In the genomic region with DNA sequence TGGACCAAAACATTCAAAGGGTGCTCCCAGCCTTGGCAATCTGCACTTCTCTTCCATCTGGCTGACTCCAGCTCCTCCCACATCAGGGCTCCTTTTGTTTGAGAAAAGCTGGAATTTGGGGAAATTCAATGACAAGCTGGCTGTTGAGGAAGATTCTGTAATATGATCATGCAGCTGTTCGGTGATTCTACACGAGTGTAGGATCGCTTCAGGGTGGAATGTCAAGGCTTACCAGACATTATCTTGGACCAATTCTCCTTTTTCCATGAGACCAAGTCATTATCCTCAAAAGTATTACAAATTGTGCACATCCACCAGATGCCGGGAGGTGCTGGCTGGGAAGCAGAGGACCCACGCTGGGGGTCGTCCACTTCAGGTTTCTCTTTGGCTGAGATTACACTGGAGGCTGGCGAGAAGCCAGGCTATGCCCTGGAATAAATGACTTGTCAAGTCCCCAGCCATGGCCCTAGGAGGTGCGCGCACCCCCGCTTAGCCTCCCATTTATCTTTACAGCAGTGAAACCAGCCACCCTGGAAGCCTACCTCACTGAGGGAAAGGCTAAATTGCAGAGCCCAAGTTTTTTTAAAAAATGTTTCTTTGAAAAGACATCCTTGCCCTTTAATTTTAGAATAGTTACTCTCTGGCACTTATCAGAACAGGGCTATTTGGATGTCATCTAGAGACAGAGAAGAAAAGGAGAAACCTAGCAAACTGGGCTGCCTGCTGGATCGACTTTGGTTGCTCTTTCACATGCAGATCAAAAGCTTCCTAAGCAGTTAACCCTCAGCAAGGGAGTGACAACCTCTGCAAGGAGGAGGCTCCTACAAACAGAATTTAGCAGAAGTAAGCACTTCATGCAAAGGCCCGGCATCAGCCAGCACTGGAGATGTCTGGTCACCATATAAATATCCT, we compare ENCODE assay signal across 13 cellular contexts. TPM values are rescaled to one million over a fixed set of nuclear protein-coding genes. Genes with fewer than 3 reads are reported as not detected.
DNase-seq lines count a peak whose midpoint lies in the region.
"Had no signal": no experiment of that assay in that cellular context is flagged by ENCODE, and none has a peak within 500 bp of the region (broad histone marks: within the 10 kb centered on the region; RNA-seq: fewer than 3 reads in every experiment).

No MANE protein-coding gene starts in this region.

- H3K9ac ChIP-seq in stomach smooth muscle (ENCODE audit: low read length in 2 of 2) = no peak overlapping the region

- H3K4me1 ChIP-seq in stomach smooth muscle (ENCODE audit: control insufficient read depth, insufficient read depth, low read length) = peaks cover 89% of the 10 kb centered on the region
- H3K4me1 ChIP-seq: pancreas had no signal

- peak overlapping the region; percentile 5; the same call in 1 of the 2 replicates for H3K4me3 ChIP-seq in iPS-18c (ENCODE audit: insufficient read depth, low read depth, low read length)
- H3K4me3 ChIP-seq in stomach smooth muscle (ENCODE audit: low read length in 2 of 2) = peak overlapping the region in 1 of 2 donors; percentile 22
- H3K4me3 ChIP-seq: pancreas had no signal

- H3K9me3 ChIP-seq in iPS-18c (ENCODE audit: control insufficient read depth, insufficient read depth, low read length) (peaks cover 2% of the 10 kb centered on the region), stomach smooth muscle (ENCODE audit: control insufficient read depth in 2 of 2, low read length in 2 of 2) (no peaks in the 10 kb centered on the region)
- H3K9me3 ChIP-seq: pancreas had no signal

- H3K27me3 ChIP-seq in stomach smooth muscle (ENCODE audit: control insufficient read depth in 1 of 2, insufficient read depth in 2 of 2, low read length in 2 of 2) = no peaks in the 10 kb centered on the region
- H3K27me3 ChIP-seq: pancreas had no signal

- DNase-seq in NCI-H1417 (lab: John Stamatoyannopoulos, UW) (peak in 2 of 3 experiments; percentile 14 to 63), NCI-H1417 treated with DMSO at 0.1 percent for 48 hours (lab: John Stamatoyannopoulos, UW) (no peak), RPMI7951 (ENCODE audit: low read depth) (peak; percentile 36), caudate nucleus (lab: John Stamatoyannopoulos, UW) (no peak), MV-4-11 (lab: John Stamatoyannopoulos, UW) (no peak)
- DNase-seq in stimulated activated CD4-positive, alpha-beta T cell treated with anti-CD3 and anti-CD28 coated beads, Interleukin-2, amount 100 ng/mL, for 48 hours = no peak
- DNase-seq: 8988T; activated CD4-positive, alpha-beta T cell treated with anti-CD3 and anti-CD28 coated beads, Interleukin-2, amount 10 ng/mL, durations not matched to agents 24 days and 14 days; effector CD8-positive, alpha-beta T cell; SIG-M5 had no signal

- H3K36me3 ChIP-seq in stomach smooth muscle (ENCODE audit: control insufficient read depth in 2 of 2, insufficient read depth in 2 of 2, low read length in 2 of 2) = no peaks in the 10 kb centered on the region
- H3K36me3 ChIP-seq: pancreas had no signal

- peak overlapping the region; percentile 38 for H3K27ac ChIP-seq in stomach smooth muscle (ENCODE audit: low read length)
- H3K27ac ChIP-seq in caudate nucleus (ENCODE audit: low read depth, low read length) = no peak overlapping the region
- H3K27ac ChIP-seq: pancreas had no signal

RNA-seq across cellular contexts. Expression of a gene that starts 42.4 kb away (rescaled TPM):
- 17.5 and 20.3 TPM in 2 replicates for total RNA-seq in RPMI7951 (2014; rRNA removed; shearing (Covaris generic))

Comparison
In these comparisons a context has a peak if more than half of its experiments do, and no peak if none do; other contexts are left out.
1. DNase-seq: peak in NCI-H1417 (2 of 3) and RPMI7951 (single experiment); none in NCI-H1417 treated with DMSO at 0.1 percent for 48 hours (single experiment), caudate nucleus (0 of 61), MV-4-11 (single experiment) and stimulated activated CD4-positive, alpha-beta T cell treated with anti-CD3 and anti-CD28 coated beads, Interleukin-2, amount 100 ng/mL, for 48 hours (0 of 2).